ENCODE assay signal across 12 cellular contexts in the genomic region with DNA sequence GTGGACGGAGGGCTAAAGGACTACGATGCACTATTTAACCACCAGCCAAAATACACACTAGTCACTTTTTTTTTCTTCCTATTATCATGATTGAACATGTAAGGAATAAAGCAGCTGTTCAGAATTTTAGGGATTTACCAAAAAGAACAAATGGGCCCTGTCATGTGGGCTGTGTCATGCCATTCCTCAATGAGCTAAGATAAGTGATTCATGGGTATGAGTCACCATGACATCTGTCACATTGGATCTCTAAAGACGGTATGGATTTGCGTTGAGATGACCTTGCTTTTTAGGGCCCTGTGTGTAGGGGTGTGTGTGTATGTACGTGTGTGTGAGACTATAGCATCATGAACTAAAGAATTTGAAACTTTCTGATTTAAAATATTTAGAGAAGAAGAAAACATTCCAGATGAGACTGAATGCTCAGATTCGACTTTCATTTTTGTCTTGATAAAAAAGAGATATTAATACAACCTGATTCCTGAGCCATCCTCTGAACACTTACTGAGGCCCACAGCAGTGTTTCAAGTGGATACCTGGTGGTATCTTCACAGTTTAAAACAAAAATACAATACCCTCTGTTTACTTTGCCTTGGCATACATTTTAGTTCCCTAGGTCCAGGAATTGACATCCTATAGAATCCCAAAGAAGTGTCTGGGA.
DNase-seq lines count a peak whose midpoint lies in the region; ATAC-seq and TF ChIP-seq lines count a peak whose summit lies in the region.
"Had no signal": no experiment of that assay in that cellular context is flagged by ENCODE, and none has a peak within 500 bp of the region (broad histone marks: within the 10 kb centered on the region; RNA-seq: fewer than 3 reads in every experiment).

No MANE protein-coding gene starts in this region.

- WGBS in right cardiac atrium: 55% methylated on average over 6 of the region's 6 CpGs
- WGBS in hepatocyte (ENCODE audit: low lambda C conversion rate, missing lambda C conversion rate): 78% methylated on average over 6 of the region's 6 CpGs

- H3K4me2 ChIP-seq in PC-3 (ENCODE audit: low read length) (no peak overlapping the region), hepatocyte (no peak overlapping the region)

- H3F3A ChIP-seq in PC-3 (ENCODE audit: low read length, unreplicated experiment): no peaks in the 10 kb centered on the region

- H3K4me1 ChIP-seq in right cardiac atrium (ENCODE audit: control insufficient read depth, insufficient read depth, low read length): no peaks in the 10 kb centered on the region
- H3K4me1 ChIP-seq in PC-3 (ENCODE audit: insufficient read depth, low read length): peaks cover 36% of the 10 kb centered on the region
- H3K4me1 ChIP-seq in upper lobe of right lung: no peaks in the 10 kb centered on the region
- H3K4me1 ChIP-seq in hepatocyte (ENCODE audit: insufficient read depth): no peaks in the 10 kb centered on the region
- H3K4me1 ChIP-seq: Caco-2 had no signal

- peak; percentile 31 for ATAC-seq in left ventricle myocardium superior
- ATAC-seq in right cardiac atrium: no peak
- ATAC-seq in PC-3: peak; percentile 67
- ATAC-seq in GM18858 (IDR thresholded peaks at IDR 0.05; ENCODE audit: unreplicated experiment): no peak
- ATAC-seq in upper lobe of right lung: no peak
- no peak for ATAC-seq in GM21825 (IDR thresholded peaks at IDR 0.05; ENCODE audit: unreplicated experiment)
- ATAC-seq: stimulated activated naive CD8-positive, alpha-beta T cell treated with anti-CD3 and anti-CD28 coated beads, Interleukin-15, amount 100 ng/mL, for 72 hours had no signal

- H3K27ac ChIP-seq in right cardiac atrium (ENCODE audit: low read length) (no peak overlapping the region), PC-3 (ENCODE audit: low read length) (peak overlapping the region; percentile 32), upper lobe of right lung (no peak overlapping the region), hepatocyte (no peak overlapping the region)

- no peak for DNase-seq in left ventricle myocardium superior
- DNase-seq in right cardiac atrium: no peak
- DNase-seq in PC-3: peak; percentile 95
- DNase-seq in fibroblast of gingiva (ENCODE audit: low read depth): peak; percentile 56
- DNase-seq in upper lobe of right lung: no peak
- DNase-seq in hepatocyte (ENCODE audit: low spot score): no peak
- DNase-seq: Caco-2; NCI-H1048; stimulated activated naive CD8-positive, alpha-beta T cell treated with anti-CD3 and anti-CD28 coated beads, Interleukin-15, amount 100 ng/mL, for 72 hours had no signal

- intact Hi-C loops in left ventricle myocardium superior (cut with micrococcal nuclease): no loop called here
- intact Hi-C loops in right cardiac atrium (cut with DNase I): no loop called here
- intact Hi-C loops in PC-3 (cut with micrococcal nuclease): loop anchor here (5.0 kb wide), 1 partner anchor 184 kb away; no protein-coding TSS in a partner anchor
- intact Hi-C loops in upper lobe of right lung (cut with DNase I): no loop called here

- H3K27me3 ChIP-seq in right cardiac atrium (ENCODE audit: control insufficient read depth, insufficient read depth): no peaks in the 10 kb centered on the region
- H3K27me3 ChIP-seq in PC-3 (ENCODE audit: low read length): no peaks in the 10 kb centered on the region
- no peaks in the 10 kb centered on the region for H3K27me3 ChIP-seq in upper lobe of right lung
- H3K27me3 ChIP-seq in hepatocyte: no peaks in the 10 kb centered on the region

- H3K9ac ChIP-seq in PC-3 (ENCODE audit: low read length): no peak overlapping the region

- no peak overlapping the region for H2AFZ ChIP-seq in PC-3 (ENCODE audit: low read length)
- H2AFZ ChIP-seq in hepatocyte: no peak overlapping the region

- no peaks in the 10 kb centered on the region for H4K20me1 ChIP-seq in PC-3 (ENCODE audit: low read length)
- no peaks in the 10 kb centered on the region for H4K20me1 ChIP-seq in hepatocyte (ENCODE audit: insufficient read depth, poor library complexity, severe bottlenecking)

- H3K4me3 ChIP-seq in right cardiac atrium (ENCODE audit: low read length) (no peak overlapping the region), PC-3 (ENCODE audit: low read length) (no peak overlapping the region), upper lobe of right lung (no peak overlapping the region), hepatocyte (no peak overlapping the region)
- H3K4me3 ChIP-seq: skin epidermis had no signal

- TF ChIP-seq CTCF in PC-3 (conservative IDR thresholded peaks at IDR 0.05; ENCODE audit: low read depth, low read length) (no peak), upper lobe of right lung (IDR thresholded peaks at IDR 0.05) (no peak), hepatocyte (IDR thresholded peaks at IDR 0.05; ENCODE audit: poor library complexity) (no peak)

- no TSS peak for BruUV-seq in PC-3 (replicated peaks; lab: Mats Ljungman, UMichigan)

- CTCF ChIA-PET in PC-3 (lab: Charles Lee): interaction anchor here (0.5 kb wide), 1 partner anchor 20 kb away, joined by 12 read pairs; no protein-coding TSS in a partner anchor

- H3K79me2 ChIP-seq in PC-3 (ENCODE audit: low read length) (no peaks in the 10 kb centered on the region), hepatocyte (no peaks in the 10 kb centered on the region)

- POLR2A ChIA-PET in PC-3 (lab: Charles Lee; ENCODE audit: unreplicated experiment): interaction anchor here (0.6 kb wide), 2 partner anchors 14 to 62 kb away, joined by 4 read pairs; no protein-coding TSS in a partner anchor

- H3K36me3 ChIP-seq in PC-3 (ENCODE audit: low read depth, low read length) (no peaks in the 10 kb centered on the region), upper lobe of right lung (no peaks in the 10 kb centered on the region), hepatocyte (replicated peaks; ENCODE audit: insufficient read depth, low read depth) (no peaks in the 10 kb centered on the region)

- no peaks in the 10 kb centered on the region for H3K9me2 ChIP-seq in PC-3 (replicated peaks; ENCODE audit: low read length)
- H3K9me2 ChIP-seq in hepatocyte (replicated peaks; ENCODE audit: insufficient read depth): no peaks in the 10 kb centered on the region

- H3K9me3 ChIP-seq in right cardiac atrium (ENCODE audit: control insufficient read depth, low read length): no peaks in the 10 kb centered on the region
- no peaks in the 10 kb centered on the region for H3K9me3 ChIP-seq in PC-3 (ENCODE audit: low read length)
- H3K9me3 ChIP-seq in upper lobe of right lung: no peaks in the 10 kb centered on the region
- no peaks in the 10 kb centered on the region for H3K9me3 ChIP-seq in hepatocyte (ENCODE audit: low read depth)
- H3K9me3 ChIP-seq: Caco-2 had no signal

Comparison
In these comparisons a context has a peak if more than half of its experiments do, and no peak if none do; other contexts are left out.
1. ATAC-seq: peak in left ventricle myocardium superior (single experiment) and PC-3 (single experiment); none in right cardiac atrium (0 of 2), GM18858 (single experiment), upper lobe of right lung (single experiment) and GM21825 (single experiment).
2. DNase-seq: peak in PC-3 (single experiment) and fibroblast of gingiva (single experiment); none in left ventricle myocardium superior (single experiment), right cardiac atrium (0 of 3), upper lobe of right lung (single experiment) and hepatocyte (single experiment).